Comparison of ENCODE assay signal across 13 cellular contexts in the genomic region with DNA sequence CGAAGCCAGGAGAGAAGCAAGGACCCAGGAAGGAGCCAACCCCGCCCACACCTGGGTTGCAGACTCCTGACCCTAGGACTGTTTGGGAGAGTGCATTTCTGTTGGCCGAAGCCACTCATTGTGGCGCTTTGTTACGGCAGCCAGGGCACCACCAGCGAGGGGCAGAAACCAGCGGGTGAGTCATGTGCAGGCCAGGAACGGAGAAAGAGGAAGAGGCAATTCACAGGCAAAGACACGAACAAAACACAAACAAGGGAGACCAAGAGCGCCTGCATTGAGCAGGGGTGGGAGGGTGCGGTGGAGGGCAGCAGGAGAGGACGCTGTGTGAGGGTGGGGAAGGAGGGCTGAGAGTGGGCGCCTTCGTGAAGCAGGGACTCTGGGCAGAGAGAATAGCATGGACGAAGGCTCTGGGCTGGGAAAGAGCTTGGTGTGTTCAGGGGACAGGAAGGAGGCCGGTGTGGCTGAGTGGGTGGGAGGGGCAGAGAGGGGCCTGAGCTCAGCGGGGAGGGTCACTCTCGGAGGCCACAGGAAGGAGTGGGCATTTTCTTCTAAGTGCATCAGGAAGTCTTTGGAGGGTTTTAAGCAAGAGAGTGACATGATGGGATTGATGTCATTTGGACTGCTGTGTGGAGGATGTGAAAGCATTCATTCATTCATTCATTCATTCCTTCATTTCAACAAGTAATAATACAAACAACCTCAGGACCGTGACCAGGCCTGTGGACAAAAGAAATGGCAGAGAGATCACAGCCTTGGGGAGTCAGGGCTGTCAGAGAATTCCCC. TPM values are rescaled to one million over a fixed set of nuclear protein-coding genes. Genes with fewer than 3 reads are reported as not detected.
A peak's percentile ranks its signal among the peaks of the same experiment; 100 is the strongest.
DNase-seq lines count a peak whose midpoint lies in the region; ATAC-seq and TF ChIP-seq lines count a peak whose summit lies in the region.
"Had no signal": no experiment of that assay in that cellular context is flagged by ENCODE, and none has a peak within 500 bp of the region (broad histone marks: within the 10 kb centered on the region; RNA-seq: fewer than 3 reads in every experiment).

No MANE protein-coding gene starts in this region.

- H3K4me3 ChIP-seq in H7 (ENCODE audit: insufficient read depth, low read depth, low read length), result no peak overlapping the region; the same call in 1 of the 2 replicates
- H3K4me3 ChIP-seq in lower lobe of right lung, result peak overlapping the region; percentile 6
- H3K4me3 ChIP-seq in sigmoid colon, result no peak overlapping the region
- no peak overlapping the region for H3K4me3 ChIP-seq in tibial artery

- TF ChIP-seq EP300 in sigmoid colon (IDR thresholded peaks at IDR 0.05), result no peak

- H3K27ac ChIP-seq in lower lobe of right lung (peak overlapping the region; percentile 24), sigmoid colon (no peak overlapping the region), tibial artery (no peak overlapping the region)

- H3K36me3 ChIP-seq in H7 (replicated peaks; ENCODE audit: control insufficient read depth, insufficient read depth, low read length) (no peaks in the 10 kb centered on the region), lower lobe of right lung (no peaks in the 10 kb centered on the region), sigmoid colon (no peaks in the 10 kb centered on the region), tibial artery (no peaks in the 10 kb centered on the region)

- TF ChIP-seq POLR2A in sigmoid colon (IDR thresholded peaks at IDR 0.05), result no peak

- ATAC-seq in lower lobe of right lung (peak; percentile 64), HG02885 (IDR thresholded peaks at IDR 0.05; ENCODE audit: poor library complexity, unreplicated experiment) (no peak), HG02763 (IDR thresholded peaks at IDR 0.05; ENCODE audit: unreplicated experiment) (no peak)

- H3K27me3 Mint-ChIP-seq in CD14-positive monocyte (ENCODE audit: low read depth in 3 of 3), result peaks cover 23 to 29% (median 28%) of the 10 kb centered on the region in 3 donors
- peaks cover 31% of the 10 kb centered on the region for H3K27me3 Mint-ChIP-seq in activated T-helper 1 cell treated with anti-CD3 and anti-CD28 coated beads, Interleukin-12 subunit alpha, Interleukin-12 subunit beta, Interleukin-2, Interleukin-4 antibody, amounts not matched to agents 30 ng/mL and 10 ng/mL and 1 ng/mL, durations not matched to agents 14 hours and 24 hours and 36 hours (ENCODE audit: insufficient read depth)

- H3K9me3 Mint-ChIP-seq in CD14-positive monocyte, result peaks cover 0 to 9% (median 3%) of the 10 kb centered on the region in 7 donors
- H3K9me3 Mint-ChIP-seq in activated T-helper 1 cell treated with anti-CD3 and anti-CD28 coated beads, Interleukin-12 subunit alpha, Interleukin-12 subunit beta, Interleukin-2, Interleukin-4 antibody, amounts not matched to agents 30 ng/mL and 10 ng/mL and 1 ng/mL, durations not matched to agents 14 hours and 24 hours and 36 hours, result no peaks in the 10 kb centered on the region

- no peak for TF ChIP-seq CTCF in CD14-positive monocyte (IDR thresholded peaks at IDR 0.05)
- TF ChIP-seq CTCF in lower lobe of right lung (IDR thresholded peaks at IDR 0.05), result no peak
- no peak for TF ChIP-seq CTCF in sigmoid colon (IDR thresholded peaks at IDR 0.05)
- TF ChIP-seq CTCF in tibial artery (IDR thresholded peaks at IDR 0.05), result no peak

- peak overlapping the region in 6 of 7 donors; percentile 34 to 83 (median 76) for H3K27ac Mint-ChIP-seq in CD14-positive monocyte
- peak overlapping the region; percentile 31 for H3K27ac Mint-ChIP-seq in activated T-helper 1 cell treated with anti-CD3 and anti-CD28 coated beads, Interleukin-12 subunit alpha, Interleukin-12 subunit beta, Interleukin-2, Interleukin-4 antibody, amounts not matched to agents 30 ng/mL and 10 ng/mL and 1 ng/mL, durations not matched to agents 14 hours and 24 hours and 36 hours
- H3K27ac Mint-ChIP-seq: activated naive CD8-positive, alpha-beta T cell had no signal

- H3K4me1 Mint-ChIP-seq in CD14-positive monocyte, result peaks cover 11% of the 10 kb centered on the region
- H3K4me1 Mint-ChIP-seq in activated T-helper 1 cell treated with anti-CD3 and anti-CD28 coated beads, Interleukin-12 subunit alpha, Interleukin-12 subunit beta, Interleukin-2, Interleukin-4 antibody, amounts not matched to agents 30 ng/mL and 10 ng/mL and 1 ng/mL, durations not matched to agents 14 hours and 24 hours and 36 hours (ENCODE audit: low read depth), result peaks cover 10% of the 10 kb centered on the region

- peak overlapping the region; percentile 50 to 87 for H3K4me3 Mint-ChIP-seq in CD14-positive monocyte
- no peak overlapping the region for H3K4me3 Mint-ChIP-seq in activated T-helper 1 cell treated with anti-CD3 and anti-CD28 coated beads, Interleukin-12 subunit alpha, Interleukin-12 subunit beta, Interleukin-2, Interleukin-4 antibody, amounts not matched to agents 30 ng/mL and 10 ng/mL and 1 ng/mL, durations not matched to agents 14 hours and 24 hours and 36 hours
- H3K4me3 Mint-ChIP-seq: activated naive CD8-positive, alpha-beta T cell; CD4-positive, alpha-beta memory T cell had no signal

- H3K9me3 ChIP-seq in lower lobe of right lung (no peaks in the 10 kb centered on the region), sigmoid colon (no peaks in the 10 kb centered on the region), tibial artery (no peaks in the 10 kb centered on the region)

- no peaks in the 10 kb centered on the region for H3K36me3 Mint-ChIP-seq in CD14-positive monocyte
- H3K36me3 Mint-ChIP-seq in activated T-helper 1 cell treated with anti-CD3 and anti-CD28 coated beads, Interleukin-12 subunit alpha, Interleukin-12 subunit beta, Interleukin-2, Interleukin-4 antibody, amounts not matched to agents 30 ng/mL and 10 ng/mL and 1 ng/mL, durations not matched to agents 14 hours and 24 hours and 36 hours (ENCODE audit: low read depth), result no peaks in the 10 kb centered on the region
- H3K36me3 Mint-ChIP-seq: activated naive CD8-positive, alpha-beta T cell; CD4-positive, alpha-beta memory T cell had no signal

- WGBS in sigmoid colon, 2 donors, result 26 to 40% methylated on average over 19 of the region's 19 CpGs

- DNase-seq in CD14-positive monocyte (ENCODE audit: low spot score) (no peak), H7 (peak; percentile 74), lower lobe of right lung (peak; percentile 53), sigmoid colon (no peak), tibial artery (no peak)
- DNase-seq in activated T-helper 1 cell treated with anti-CD3 and anti-CD28 coated beads, Interleukin-12 subunit alpha, Interleukin-12 subunit beta, Interleukin-2, Interleukin-4 antibody, amounts not matched to agents 30 ng/mL and 10 ng/mL and 1 ng/mL, durations not matched to agents 14 hours and 24 hours and 36 hours (ENCODE audit: low spot score), result no peak
- DNase-seq: CD4-positive, alpha-beta memory T cell; KG1; retina had no signal

- H3K27me3 ChIP-seq in H7 (ENCODE audit: control insufficient read depth, insufficient read depth, low read length) (no peaks in the 10 kb centered on the region), lower lobe of right lung (ENCODE audit: low read depth) (peaks cover 4% of the 10 kb centered on the region), sigmoid colon (peaks cover 0 to 12% (median 0%) of the 10 kb centered on the region in 3 donors), tibial artery (peaks cover 0 to 42% of the 10 kb centered on the region in 2 donors)

- no peaks in the 10 kb centered on the region for H3K4me1 ChIP-seq in lower lobe of right lung
- H3K4me1 ChIP-seq in sigmoid colon, result no peaks in the 10 kb centered on the region
- H3K4me1 ChIP-seq in tibial artery, result no peaks in the 10 kb centered on the region

- intact Hi-C loops in CD14-positive monocyte (cut with micrococcal nuclease), result no loop called here
- intact Hi-C loops in activated T-helper 1 cell treated with anti-CD3 and anti-CD28 coated beads, Interleukin-12 subunit alpha, Interleukin-12 subunit beta, Interleukin-2, Interleukin-4 antibody, amounts not matched to agents 30 ng/mL and 10 ng/mL and 1 ng/mL, durations not matched to agents 14 hours and 24 hours and 36 hours (cut with micrococcal nuclease), result no loop called here
- intact Hi-C loops in lower lobe of right lung (cut with DNase I), result no loop called here
- intact Hi-C loops in sigmoid colon (cut with DNase I), result no loop called here
- intact Hi-C loops in tibial artery (cut with DNase I; ENCODE audit: low total_unique reads), result no loop called here

RNA-seq across cellular contexts. Expression of gene WFS1, which starts 12.2 kb away (rescaled TPM):
- under 1 TPM; 0.39 to 0.93 TPM for polyA plus RNA-seq in CD14-positive monocyte
- 21.0 and 22.6 TPM in 2 replicates for total RNA-seq in H7 (2014; rRNA removed; shearing (Covaris generic))
- total RNA-seq in activated T-helper 1 cell treated with anti-CD3 and anti-CD28 coated beads, Interleukin-12 subunit alpha, Interleukin-12 subunit beta, Interleukin-2, Interleukin-4 antibody, amounts not matched to agents 30 ng/mL and 10 ng/mL and 1 ng/mL, durations not matched to agents 14 hours and 24 hours and 36 hours, result 5.7 and 9.3 TPM in 2 replicates
- total RNA-seq in lower lobe of right lung, result 70.3 TPM
- 10 to 100 TPM; 34.6 to 69.0 (median 47.2) TPM for total RNA-seq in sigmoid colon
- polyA plus RNA-seq in sigmoid colon, result 10 to 100 TPM in 1 of 3 donors, 1 to 10 TPM in 2; 1.4 to 10.1 (median 3.6) TPM

RNA-seq across cellular contexts. Expression of gene JAKMIP1, which starts 57.1 kb away (rescaled TPM):
- polyA plus RNA-seq in CD14-positive monocyte (under 1 TPM in 1 of 2 donors, not detected in 1; 0.08 TPM), sigmoid colon (1 to 10 TPM in 1 of 3 donors, not detected in 2; 1.8 TPM)
- 8.2 and 10.3 TPM in 2 replicates for total RNA-seq in H7 (2014; rRNA removed; shearing (Covaris generic))
- total RNA-seq in activated T-helper 1 cell treated with anti-CD3 and anti-CD28 coated beads, Interleukin-12 subunit alpha, Interleukin-12 subunit beta, Interleukin-2, Interleukin-4 antibody, amounts not matched to agents 30 ng/mL and 10 ng/mL and 1 ng/mL, durations not matched to agents 14 hours and 24 hours and 36 hours, result 15.5 and 16.9 TPM in 2 replicates
- total RNA-seq in lower lobe of right lung (0.65 TPM), sigmoid colon (1 to 10 TPM in 3 of 4 donors, under 1 TPM in 1; 0.49 to 3.9 (median 1.8) TPM)
- polyA plus RNA-seq: keratinocyte had no signal

Comparison
In these comparisons a context has a peak if more than half of its experiments do, and no peak if none do; other contexts are left out.
1. DNase-seq: peak in H7 (single experiment) and lower lobe of right lung (single experiment); none in CD14-positive monocyte (single experiment), activated T-helper 1 cell treated with anti-CD3 and anti-CD28 coated beads, Interleukin-12 subunit alpha, Interleukin-12 subunit beta, Interleukin-2, Interleukin-4 antibody, amounts not matched to agents 30 ng/mL and 10 ng/mL and 1 ng/mL, durations not matched to agents 14 hours and 24 hours and 36 hours (single experiment), sigmoid colon (single experiment) and tibial artery (0 of 2).
2. ATAC-seq: peak in lower lobe of right lung (2 of 2); none in HG02885 (single experiment) and HG02763 (single experiment).